Comparison of ENCODE assay signal across 11 cellular contexts in the genomic region with DNA sequence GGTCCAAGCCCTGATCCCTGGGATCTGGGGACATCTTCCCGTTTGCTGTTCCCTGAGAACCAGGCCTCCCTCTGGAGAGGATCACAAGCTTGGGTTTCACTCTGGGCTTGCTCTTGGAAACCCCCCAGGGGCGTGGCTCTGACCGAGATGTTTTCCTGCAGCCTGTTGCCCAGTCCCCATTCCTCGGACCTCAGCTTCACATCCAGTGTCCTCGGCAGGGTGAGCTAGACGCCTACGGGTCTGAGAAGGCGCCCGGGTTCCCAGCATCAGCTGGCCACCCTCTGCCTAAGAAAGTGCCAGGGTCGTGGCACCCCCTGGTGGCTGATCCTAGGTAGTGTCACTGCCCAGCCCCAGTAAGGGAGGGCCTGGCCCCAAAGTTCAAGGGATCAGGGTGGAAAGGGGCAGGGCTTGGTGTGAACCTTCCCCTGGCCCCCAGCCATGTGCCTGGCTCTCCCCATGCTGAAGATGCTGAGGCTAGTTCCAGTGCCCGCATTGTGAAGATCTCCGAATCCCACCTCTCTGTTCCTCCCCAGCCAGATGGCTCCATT. TPM values are rescaled to one million over a fixed set of nuclear protein-coding genes. Genes with fewer than 3 reads are reported as not detected.
DNase-seq lines count a peak whose midpoint lies in the region; TF ChIP-seq lines count a peak whose summit lies in the region.
"Not testable (repeated sequence)": the region's sequence is repeated elsewhere in the genome, so short reads cannot be mapped to it uniquely, and the experiment has no call there.
"Had no signal": no experiment of that assay in that cellular context is flagged by ENCODE, and none has a peak within 500 bp of the region (broad histone marks: within the 10 kb centered on the region; RNA-seq: fewer than 3 reads in every experiment).

No MANE protein-coding gene starts in this region.

- H3K36me3 ChIP-seq in BJ (ENCODE audit: control insufficient read depth, insufficient read depth, low read length); OCI-LY3 (replicated peaks; ENCODE audit: low read depth, low read length); smooth muscle cell (ENCODE audit: low read depth): not testable (repeated sequence)

- WGBS in smooth muscle cell (ENCODE audit: low lambda C conversion rate) = 53% methylated on average over 9 of the region's 12 CpGs

- H3K4me3 Mint-ChIP-seq in immature natural killer cell, nephron progenitor cell: not testable (repeated sequence)

- not testable (repeated sequence) for H3K79me2 ChIP-seq in OCI-LY3 (ENCODE audit: low read length); smooth muscle cell (ENCODE audit: low read depth)

- H3K4me1 ChIP-seq in OCI-LY3 (ENCODE audit: low read length); smooth muscle cell (ENCODE audit: low read depth): not testable (repeated sequence)

- peak overlapping the region; percentile 28; the same call in 1 of the 2 replicates for H3K4me2 ChIP-seq in OCI-LY3 (ENCODE audit: low read length)
- H3K4me2 ChIP-seq in smooth muscle cell = not testable (repeated sequence)

- not testable (repeated sequence) for H3F3A ChIP-seq in smooth muscle cell (ENCODE audit: low read depth)

- not testable (repeated sequence) for H3K27ac ChIP-seq in OCI-LY3 (ENCODE audit: low read length); smooth muscle cell (ENCODE audit: low read depth)

- H3K27me3 Mint-ChIP-seq in immature natural killer cell (ENCODE audit: low read depth in 3 of 3); nephron progenitor cell (ENCODE audit: low read depth, poor library complexity): not testable (repeated sequence)

- CTCF ChIA-PET in BJ (lab: Yijun Ruan, JAX) = interaction anchor here (1.2 kb wide), 1 partner anchor 95 kb away, joined by 5 read pairs; no protein-coding TSS in a partner anchor

- H3K9me3 Mint-ChIP-seq in immature natural killer cell, nephron progenitor cell: not testable (repeated sequence)

- H3K4me3 ChIP-seq in BJ (ENCODE audit: low read depth, low read length); OCI-LY3 (ENCODE audit: low read length); fibroblast of villous mesenchyme (ENCODE audit: low read depth, low read length); smooth muscle cell: not testable (repeated sequence)

- in situ Hi-C loops in GM13976 (cut with MboI; ENCODE audit: low sequenced_read_pairs, unreplicated experiment) = not testable (repeated sequence)

- not testable (repeated sequence) for H3K9me3 ChIP-seq in OCI-LY3 (ENCODE audit: insufficient read depth, low read length); smooth muscle cell (replicated peaks; ENCODE audit: low read depth)

- not testable (repeated sequence) for DNase-seq in BJ (ENCODE audit: low read depth); GM13976 (ENCODE audit: low spot score); fibroblast of villous mesenchyme (ENCODE audit: low read depth); nephron progenitor cell; smooth muscle cell (lab: John Stamatoyannopoulos, UW; ENCODE audit: unreplicated experiment)
- DNase-seq in activated effector memory CD4-positive, alpha-beta T cell treated with anti-CD3 and anti-CD28 coated beads, Interleukin-2, amount 50 U/mL, for 16 hours = peak; percentile 58
- peak in 2 of 3 donors; percentile 6 to 26 for DNase-seq in immature natural killer cell

- 0 out of 2 replicates have a peak, but pooled peaks have one; percentile 21 for TF ChIP-seq CTCF in BJ (IDR thresholded peaks at IDR 0.05; ENCODE audit: insufficient read depth, low read depth, low read length)
- peak; percentile 14 for TF ChIP-seq CTCF in GM13976 (IDR thresholded peaks at IDR 0.05; ENCODE audit: borderline replicate concordance, control extremely low read depth, extremely low read depth, insufficient read depth, missing control alignments)
- TF ChIP-seq CTCF in OCI-LY3 (IDR thresholded peaks at IDR 0.05; ENCODE audit: low read depth, low read length) = peak; percentile 23
- TF ChIP-seq CTCF in fibroblast of villous mesenchyme (IDR thresholded peaks at IDR 0.05; ENCODE audit: insufficient read depth, low read depth, low read length) = peak; percentile 15
- TF ChIP-seq CTCF in nephron progenitor cell (IDR thresholded peaks at IDR 0.05) = peak; percentile 25
- peak; percentile 38 for TF ChIP-seq CTCF in smooth muscle cell (IDR thresholded peaks at IDR 0.05; ENCODE audit: borderline replicate concordance, insufficient read depth, poor library complexity, severe bottlenecking)

- POLR2A ChIA-PET in BJ (lab: Charles Lee) = not testable (repeated sequence)

- not testable (repeated sequence) for H3K9ac ChIP-seq in OCI-LY3 (ENCODE audit: low read length); smooth muscle cell (ENCODE audit: low read depth)

- H3K4me1 Mint-ChIP-seq in immature natural killer cell = not testable (repeated sequence)
- peaks cover 27% of the 10 kb centered on the region for H3K4me1 Mint-ChIP-seq in nephron progenitor cell

- H3K36me3 Mint-ChIP-seq in immature natural killer cell; nephron progenitor cell (ENCODE audit: low read depth): not testable (repeated sequence)

- not testable (repeated sequence) for H4K20me1 ChIP-seq in OCI-LY3 (ENCODE audit: insufficient read depth, low read length); smooth muscle cell (ENCODE audit: low read depth)

- not testable (repeated sequence) for H2AFZ ChIP-seq in OCI-LY3 (ENCODE audit: low read depth, low read length); smooth muscle cell (ENCODE audit: low read depth)

- H3K27me3 ChIP-seq in BJ (ENCODE audit: control insufficient read depth, insufficient read depth, low read length); OCI-LY3 (ENCODE audit: low read depth, low read length); smooth muscle cell (ENCODE audit: low read depth): not testable (repeated sequence)

- H3K27ac Mint-ChIP-seq in immature natural killer cell, nephron progenitor cell: not testable (repeated sequence)

RNA-seq across cellular contexts. Expression of a gene that starts 4.0 kb away (rescaled TPM):
- polyA plus RNA-seq in BJ (2011; rRNA removed) = not detected in 2 replicates
- polyA minus RNA-seq in BJ (2011; rRNA and poly(A)+ RNA removed) = not detected in 2 replicates
- not detected in 2 replicates for total RNA-seq in fibroblast of villous mesenchyme
- polyA plus RNA-seq in immature natural killer cell = not detected
- total RNA-seq in smooth muscle cell = not detected in 2 replicates
- polyA plus RNA-seq in smooth muscle cell = not detected in 2 replicates
- total RNA-seq: CD4-positive, CD25-positive, alpha-beta regulatory T cell; HT-29; IMR-90 had no signal
- polyA plus RNA-seq: CD4-positive, CD25-positive, alpha-beta regulatory T cell; IMR-90 had no signal
